ENCODE assay signal across 25 cellular contexts in genomic region chr3:165830746-165831145, GRCh38.
"Had no signal": no experiment of that assay in that cellular context is flagged by ENCODE, and none has a peak within 500 bp of the region (broad histone marks: within the 10 kb centered on the region; RNA-seq: fewer than 3 reads in every experiment).

No MANE protein-coding gene starts in this region.

- DNase-seq: colonic mucosa; cortex of kidney; effector CD8-positive, alpha-beta T cell; effector memory CD8-positive, alpha-beta T cell; endodermal cell; erythroblast; esophagus squamous epithelium; foreskin fibroblast; foreskin melanocyte; gastrocnemius medialis; glutamatergic neuron; head of caudate nucleus; heart right ventricle; hippocampal formation; left cardiac atrium; left lung; left ventricle myocardium superior; lower lobe of right lung; mesenchymal stem cell; mucosa of descending colon; naive B cell had no signal

- H3K36me3 ChIP-seq: colonic mucosa, esophagus squamous epithelium, gastrocnemius medialis, heart right ventricle, left lung, lower lobe of right lung had no signal

- H3K27ac ChIP-seq: colonic mucosa, epithelial cell of prostate, esophagus squamous epithelium, gastrocnemius medialis, heart right ventricle, left lung, lower lobe of right lung had no signal

- FAIRE-seq: islet of Langerhans, keratinocyte had no signal

- ATAC-seq: effector memory CD8-positive, alpha-beta T cell; esophagus mucosa; gastrocnemius medialis; heart right ventricle; left cardiac atrium; left lung; left ventricle myocardium superior; lower lobe of right lung; mucosa of descending colon had no signal

- H3K4me3 ChIP-seq: colonic mucosa, esophagus squamous epithelium, gastrocnemius medialis, heart right ventricle, left lung, lower lobe of right lung, mucosa of descending colon had no signal

- H3K9me3 ChIP-seq: colonic mucosa, esophagus squamous epithelium, gastrocnemius medialis, left lung, lower lobe of right lung, mucosa of descending colon had no signal

- H3K4me1 ChIP-seq: colonic mucosa, esophagus squamous epithelium, gastrocnemius medialis, heart right ventricle, left lung, lower lobe of right lung had no signal

- H3K27me3 ChIP-seq: colonic mucosa, esophagus squamous epithelium, gastrocnemius medialis, heart right ventricle, left lung had no signal
